In the genomic region with DNA sequence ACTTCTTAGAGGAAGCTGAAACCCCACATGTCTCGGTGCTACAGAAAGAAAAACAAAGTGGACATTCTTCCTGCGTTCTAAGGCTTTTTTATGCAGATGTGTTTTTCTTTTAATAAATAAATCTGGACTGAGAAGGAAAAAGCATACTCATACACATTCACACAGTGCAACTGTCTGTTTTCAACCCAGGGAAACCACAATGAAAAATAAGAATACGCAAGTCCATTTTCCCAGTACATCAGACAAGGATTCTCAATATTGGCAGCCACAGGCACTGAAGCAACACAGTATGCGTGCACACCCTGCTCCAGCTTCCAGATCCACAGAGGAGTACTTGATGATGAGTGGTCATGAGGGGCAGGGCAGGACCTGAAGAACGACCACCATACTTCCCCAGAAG, we compare ENCODE assay signal across 10 cellular contexts.
A peak's percentile ranks its signal among the peaks of the same experiment; 100 is the strongest.
DNase-seq lines count a peak whose midpoint lies in the region; ATAC-seq, FAIRE-seq and TF ChIP-seq lines count a peak whose summit lies in the region.
"Had no signal": no experiment of that assay in that cellular context is flagged by ENCODE, and none has a peak within 500 bp of the region (broad histone marks: within the 10 kb centered on the region; RNA-seq: fewer than 3 reads in every experiment).

No MANE protein-coding gene starts in this region.

- FAIRE-seq in GM19239 (lab: Jason Lieb, UNC): no peak

- H3K4me1 ChIP-seq in SJSA1 (replicated peaks) (peaks cover 98% of the 10 kb centered on the region), esophagus muscularis mucosa (peaks cover 95 to 99% (median 98%) of the 10 kb centered on the region in 4 donors)

- ATAC-seq in HG02981 (IDR thresholded peaks at IDR 0.05; ENCODE audit: unreplicated experiment): no peak
- ATAC-seq in HG03159 (IDR thresholded peaks at IDR 0.05; ENCODE audit: unreplicated experiment): no peak

- H3K27me3 ChIP-seq in SJSA1 (replicated peaks) (no peaks in the 10 kb centered on the region), esophagus muscularis mucosa (no peaks in the 10 kb centered on the region)

- no peak for TF ChIP-seq POLR2A in esophagus muscularis mucosa (IDR thresholded peaks at IDR 0.05; ENCODE audit: low read depth)

- intact Hi-C loops in esophagus muscularis mucosa (cut with DNase I): no loop called here

- no peak for TF ChIP-seq CTCF in GM12864 (IDR thresholded peaks at IDR 0.05; ENCODE audit: low read depth, low read length, missing control alignments)
- TF ChIP-seq CTCF in esophagus muscularis mucosa (IDR thresholded peaks at IDR 0.05): no peak

- TF ChIP-seq EP300 in esophagus muscularis mucosa (IDR thresholded peaks at IDR 0.05): no peak

- no peaks in the 10 kb centered on the region for H3K9me3 ChIP-seq in SJSA1 (replicated peaks)
- no peaks in the 10 kb centered on the region for H3K9me3 ChIP-seq in esophagus muscularis mucosa

- H3K36me3 ChIP-seq in SJSA1: peaks cover 14% of the 10 kb centered on the region
- no peaks in the 10 kb centered on the region for H3K36me3 ChIP-seq in esophagus muscularis mucosa

- H3K27ac ChIP-seq in SJSA1 (peak overlapping the region; percentile 68), esophagus muscularis mucosa (replicated peaks in 1 of 4) (peak overlapping the region; percentile 54 to 76 (median 64)), skin epidermis (peak overlapping the region in 16 of 21 experiments; percentile 7 to 78 (median 60))

- WGBS in esophagus muscularis mucosa: 72% methylated on average over 5 of the region's 5 CpGs

- H3K4me3 ChIP-seq in GM12864 (ENCODE audit: low read depth, low read length): peak overlapping the region; percentile 20; the same call in 1 of the 2 replicates
- H3K4me3 ChIP-seq in SJSA1: no peak overlapping the region
- H3K4me3 ChIP-seq in esophagus muscularis mucosa: no peak overlapping the region
- no peak overlapping the region for H3K4me3 ChIP-seq in skin epidermis

- DNase-seq in GM12864 (ENCODE audit: low read depth) (no peak), SJSA1 (ENCODE audit: low read depth in 1 of 2, low spot score in 2 of 2) (no peak), esophagus muscularis mucosa (ENCODE audit: extremely low spot score) (no peak), GM19239 (ENCODE audit: insufficient read length, low spot score) (no peak)
- DNase-seq: activated gamma-delta T cell; NCI-H2227 treated with DMSO at 0.1 percent for 48 hours; stimulated activated CD4-positive, alpha-beta T cell treated with anti-CD3 and anti-CD28 coated beads, Interleukin-4, amount 100 ng/mL, for 1 hour had no signal
